ENCODE assay signal across 23 cellular contexts in the genomic region with DNA sequence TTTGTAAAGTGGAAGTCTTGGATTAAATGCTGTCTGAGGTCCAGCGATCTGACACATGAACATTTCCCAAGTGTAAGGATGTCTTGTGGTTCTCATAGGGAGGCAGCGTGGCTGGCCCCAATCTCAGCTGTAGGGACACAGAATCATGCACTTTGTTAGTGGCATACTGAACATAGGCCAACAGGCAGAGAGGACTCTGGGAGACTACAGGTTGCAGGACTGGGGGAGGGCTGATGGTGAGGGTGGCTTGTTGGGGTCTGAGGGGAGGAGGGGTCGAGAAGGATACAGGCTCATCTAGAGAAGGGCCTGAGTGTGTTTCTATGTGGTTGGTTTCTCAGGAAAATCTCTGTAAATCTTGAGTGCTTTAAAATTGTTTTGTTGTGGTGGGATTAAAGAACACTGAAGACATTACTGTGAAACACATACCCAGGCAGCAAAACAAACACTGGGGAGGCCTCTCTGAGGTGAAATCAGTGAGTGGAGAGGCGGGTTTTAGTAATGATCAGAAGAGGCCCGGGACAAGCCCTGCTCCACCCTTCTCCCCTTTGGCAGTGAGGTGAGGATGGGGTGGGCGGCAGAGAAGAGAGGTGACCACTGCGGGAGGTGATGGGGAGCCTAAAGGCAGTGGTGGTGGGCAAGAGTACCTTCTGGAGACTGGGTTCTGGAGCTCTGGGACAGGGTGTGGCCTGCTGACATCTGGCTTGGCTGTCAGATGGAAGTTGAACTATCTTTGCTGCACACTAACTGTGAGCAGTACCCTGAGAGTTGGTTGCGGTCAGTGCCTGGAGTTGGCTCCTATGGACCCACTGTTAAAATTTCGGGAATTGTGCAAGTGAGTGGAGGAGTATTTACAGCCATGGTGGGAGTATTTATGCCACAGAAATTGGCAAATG. TPM values are rescaled to one million over a fixed set of nuclear protein-coding genes. Genes with fewer than 3 reads are reported as not detected.
DNase-seq lines count a peak whose midpoint lies in the region; ATAC-seq and TF ChIP-seq lines count a peak whose summit lies in the region.
"Had no signal": no experiment of that assay in that cellular context is flagged by ENCODE, and none has a peak within 500 bp of the region (broad histone marks: within the 10 kb centered on the region; RNA-seq: fewer than 3 reads in every experiment).

No MANE protein-coding gene starts in this region.

- H3K4me3 Mint-ChIP-seq in mesothelial cell of epicardium: peak overlapping the region; percentile 97
- H3K4me3 Mint-ChIP-seq: stimulated activated memory B cell treated with anti-CD40 and anti-IgM and Interleukin-4, amounts not matched to agents 10 μg/mL and 1 μg/mL and 100 μg/mL, for 72 hours; T-helper 1 cell treated with Interleukin-12 subunit alpha and Interleukin-12 subunit beta and Interleukin-4 antibody, amounts not matched to agents 30 μg/mL and 1 μg/mL, for 36 hours had no signal

- peaks cover 0 to 66% (median 51%) of the 10 kb centered on the region in 12 donors for H3K4me1 ChIP-seq in heart left ventricle
- H3K4me1 ChIP-seq in uterus: peaks cover 0 to 7% of the 10 kb centered on the region in 2 donors

- DNase-seq in heart left ventricle: peak in 1 of 5 donors; percentile 26
- no peak for DNase-seq in left cardiac atrium
- DNase-seq in mesothelial cell of epicardium (ENCODE audit: low spot score in 2 of 2, unreplicated experiment in 2 of 2): no peak
- DNase-seq in uterus: no peak
- no peak for DNase-seq in anterior cingulate cortex (lab: John Stamatoyannopoulos, UW)
- DNase-seq in NCI-H2081 treated with DMSO at 0.1 percent for 48 hours (lab: John Stamatoyannopoulos, UW): no peak
- DNase-seq: AML-193, amniotic stem cell, caudate nucleus, dorsolateral prefrontal cortex, MM.1S, mucosa of descending colon, NCI-H1694, nucleus accumbens, retina, SIG-M5, tibial artery had no signal

- H3K9me3 Mint-ChIP-seq in mesothelial cell of epicardium: no peaks in the 10 kb centered on the region
- H3K9me3 Mint-ChIP-seq: stimulated activated memory B cell treated with anti-CD40 and anti-IgM and Interleukin-4, amounts not matched to agents 10 μg/mL and 1 μg/mL and 100 μg/mL, for 72 hours; T-helper 1 cell treated with Interleukin-12 subunit alpha and Interleukin-12 subunit beta and Interleukin-4 antibody, amounts not matched to agents 30 μg/mL and 1 μg/mL, for 36 hours had no signal

- TF ChIP-seq CTCF in heart left ventricle (IDR thresholded peaks at IDR 0.05): no peak
- no peak for TF ChIP-seq CTCF in mesothelial cell of epicardium (IDR thresholded peaks at IDR 0.05; ENCODE audit: unreplicated experiment)
- no peak for TF ChIP-seq CTCF in uterus (IDR thresholded peaks at IDR 0.05)

- intact Hi-C loops in heart left ventricle (cut with DNase I) (loop anchor here in 1 of 10 donors (5.0 kb wide), 1 partner anchor 35 kb away; a partner anchor contains a TSS), left cardiac atrium (cut with DNase I) (loop anchor here in 1 of 2 donors (5.0 kb wide), 1 partner anchor 35 kb away; a partner anchor contains a TSS), uterus (cut with DNase I; ENCODE audit: low total_unique reads) (no loop called here)

- ATAC-seq in heart left ventricle (peak in 1 of 4 donors; percentile 9), left cardiac atrium (no peak)
- ATAC-seq: HCT116; left lobe of liver; mucosa of descending colon; stimulated activated memory B cell treated with anti-CD40 and anti-IgM and Interleukin-4, amounts not matched to agents 10 μg/mL and 1 μg/mL and 100 μg/mL, for 72 hours had no signal

- no peak for TF ChIP-seq POLR2A in heart left ventricle (IDR thresholded peaks at IDR 0.05)
- no peak for TF ChIP-seq POLR2A in uterus (IDR thresholded peaks at IDR 0.05)

- H3K27ac ChIP-seq in heart left ventricle: peak overlapping the region in 9 of 12 donors; percentile 2 to 48 (median 33)
- peak overlapping the region; percentile 55 to 87 for H3K27ac ChIP-seq in uterus
- H3K27ac ChIP-seq: 22Rv1, tibial artery, VCaP had no signal

- H3K27ac Mint-ChIP-seq in mesothelial cell of epicardium: peak overlapping the region; percentile 48
- H3K27ac Mint-ChIP-seq: stimulated activated memory B cell treated with anti-CD40 and anti-IgM and Interleukin-4, amounts not matched to agents 10 μg/mL and 1 μg/mL and 100 μg/mL, for 72 hours; T-helper 1 cell treated with Interleukin-12 subunit alpha and Interleukin-12 subunit beta and Interleukin-4 antibody, amounts not matched to agents 30 μg/mL and 1 μg/mL, for 36 hours had no signal

- WGBS in heart left ventricle, 4 donors: 51 to 73% (median 60%) methylated on average over 9 of the region's 9 CpGs

- peaks cover 10% of the 10 kb centered on the region for H3K36me3 Mint-ChIP-seq in mesothelial cell of epicardium
- H3K36me3 Mint-ChIP-seq: stimulated activated memory B cell treated with anti-CD40 and anti-IgM and Interleukin-4, amounts not matched to agents 10 μg/mL and 1 μg/mL and 100 μg/mL, for 72 hours had no signal

- no peaks in the 10 kb centered on the region for H3K9me3 ChIP-seq in heart left ventricle
- H3K9me3 ChIP-seq in uterus: no peaks in the 10 kb centered on the region
- H3K9me3 ChIP-seq: mucosa of descending colon, tibial artery had no signal

- H3K36me3 ChIP-seq in heart left ventricle (peaks cover 0 to 10% (median 0%) of the 10 kb centered on the region in 9 donors), uterus (no peaks in the 10 kb centered on the region)
- H3K36me3 ChIP-seq: tibial artery had no signal

- no peaks in the 10 kb centered on the region for H3K27me3 Mint-ChIP-seq in mesothelial cell of epicardium (ENCODE audit: low read depth)

- H3K4me1 Mint-ChIP-seq in mesothelial cell of epicardium: peaks cover 73% of the 10 kb centered on the region

- H3K4me3 ChIP-seq in heart left ventricle: peak overlapping the region in 2 of 12 donors; percentile 7 to 29
- H3K4me3 ChIP-seq in uterus: no peak overlapping the region
- H3K4me3 ChIP-seq: mucosa of descending colon, tibial artery had no signal

- H3K27me3 ChIP-seq in heart left ventricle (no peaks in the 10 kb centered on the region), uterus (no peaks in the 10 kb centered on the region)
- H3K27me3 ChIP-seq: tibial artery had no signal

RNA-seq across cellular contexts. Expression of a gene that starts 3.3 kb away (rescaled TPM):
- total RNA-seq in heart left ventricle (10 to 100 TPM in 1 of 9 donors, 1 to 10 TPM in 8; 3.7 to 10.0 (median 7.5) TPM), left cardiac atrium (10 to 100 TPM in 1 of 2 donors, 1 to 10 TPM in 1; 6.5 to 12.0 TPM), mesothelial cell of epicardium (171 to 173 TPM (median 173 TPM) in 3 replicates), uterus (10 to 100 TPM in 3 of 4 donors, 1 to 10 TPM in 1; 4.9 to 51.1 (median 27.3) TPM)
- 1 to 10 TPM; 3.6 to 6.7 TPM for polyA plus RNA-seq in heart left ventricle

RNA-seq across cellular contexts. Expression of a gene that starts 27.4 kb away (rescaled TPM):
- total RNA-seq in heart left ventricle (1 to 10 TPM in 5 of 9 donors, under 1 TPM in 4; 0.38 to 4.9 (median 1.0) TPM), left cardiac atrium (1 to 10 TPM; 2.2 to 2.5 TPM), mesothelial cell of epicardium (3.9 to 5.5 TPM (median 4.8 TPM) in 3 replicates), uterus (1 to 10 TPM in 3 of 4 donors, not detected in 1; 1.3 to 3.3 (median 3.2) TPM)
- polyA plus RNA-seq in heart left ventricle: under 1 TPM; 0.72 to 0.80 TPM

RNA-seq across cellular contexts. Expression of a gene that starts 27.7 kb away (rescaled TPM):
- 10 to 100 TPM; 16.9 to 33.4 (median 20.1) TPM for total RNA-seq in heart left ventricle
- polyA plus RNA-seq in heart left ventricle: 10 to 100 TPM; 15.6 to 34.5 TPM
- total RNA-seq in left cardiac atrium: 10 to 100 TPM; 24.8 to 27.1 TPM
- total RNA-seq in mesothelial cell of epicardium: 89.2 to 92.2 TPM (median 89.3 TPM) in 3 replicates
- 10 to 100 TPM; 16.5 to 88.6 (median 66.1) TPM for total RNA-seq in uterus

RNA-seq across cellular contexts. Expression of a gene that starts 34.1 kb away (rescaled TPM):
- 10 to 100 TPM in 7 of 9 donors, 1 to 10 TPM in 2; 6.5 to 19.1 (median 11.7) TPM for total RNA-seq in heart left ventricle
- polyA plus RNA-seq in heart left ventricle: 10 to 100 TPM; 12.5 to 23.0 TPM
- 10 to 100 TPM; 23.9 to 30.9 TPM for total RNA-seq in left cardiac atrium
- 291 to 298 TPM (median 292 TPM) in 3 replicates for total RNA-seq in mesothelial cell of epicardium
- total RNA-seq in uterus: 100 to 1,000 TPM in 1 of 4 donors, 10 to 100 TPM in 3; 25.6 to 187 (median 86.4) TPM

RNA-seq across cellular contexts. Expression of a gene that starts 40.5 kb away (rescaled TPM):
- total RNA-seq in heart left ventricle (10 to 100 TPM; 58.6 to 74.6 (median 60.5) TPM), left cardiac atrium (10 to 100 TPM; 72.0 to 78.8 TPM), mesothelial cell of epicardium (56.7 to 69.3 TPM (median 64.2 TPM) in 3 replicates), uterus (10 to 100 TPM; 12.8 to 87.5 (median 33.0) TPM)
- 100 to 1,000 TPM in 1 of 2 donors, 10 to 100 TPM in 1; 68.4 to 109 TPM for polyA plus RNA-seq in heart left ventricle
